Comparison of ENCODE assay signal across 8 cellular contexts in genomic region chr1:164559342-164560070, GRCh38. TPM values are rescaled to one million over a fixed set of nuclear protein-coding genes. Genes with fewer than 3 reads are reported as not detected.
DNase-seq lines count a peak whose midpoint lies in the region; ATAC-seq lines count a peak whose summit lies in the region.

No MANE protein-coding gene starts in this region.

- peaks cover 7% of the 10 kb centered on the region for H3K36me3 ChIP-seq in iPS-18a (ENCODE audit: control insufficient read depth, low read depth, low read length)

- DNase-seq in DMS79 treated with DMSO at 0.1 percent for 48 hours (lab: John Stamatoyannopoulos, UW) (peak; percentile 71), NCI-H1694 treated with DMSO at 0.1 percent for 48 hours (lab: John Stamatoyannopoulos, UW) (peak; percentile 15), astrocyte of the hippocampus (ENCODE audit: low read depth, low spot score) (peak; percentile 58), sciatic nerve (ENCODE audit: low spot score) (peak; percentile 61)
- DNase-seq in activated CD8-positive, alpha-beta memory T cell treated with anti-CD3 and anti-CD28 coated beads for 24 hours: no peak

- H3K4me1 ChIP-seq in iPS-18a (ENCODE audit: control insufficient read depth, low read depth, low read length): peaks cover 45% of the 10 kb centered on the region

- ATAC-seq in sciatic nerve (peak; percentile 48), GM19395 (IDR thresholded peaks at IDR 0.05; ENCODE audit: unreplicated experiment) (no peak), HG03175 (IDR thresholded peaks at IDR 0.05; ENCODE audit: unreplicated experiment) (no peak)

- peak overlapping the region; percentile 67 for H3K4me3 ChIP-seq in iPS-18a (ENCODE audit: low read length)

- H3K9me3 ChIP-seq in iPS-18a (ENCODE audit: control insufficient read depth, low read depth, low read length): no peaks in the 10 kb centered on the region

- H3K9ac ChIP-seq in iPS-18a (ENCODE audit: low read length): peak overlapping the region; percentile 60

- no peak overlapping the region for H3K27ac ChIP-seq in iPS-18a (ENCODE audit: low read length)

- no peaks in the 10 kb centered on the region for H3K27me3 ChIP-seq in iPS-18a (ENCODE audit: control insufficient read depth, insufficient read depth, low read length)

- intact Hi-C loops in sciatic nerve (cut with DNase I): no loop called here

RNA-seq across cellular contexts. Expression of gene PBX1, which starts 0.5 kb away (rescaled TPM):
- total RNA-seq in sciatic nerve: 72.9 TPM
